In genomic region chr18:63963610-63964256, GRCh38 we compare ENCODE assay signal across 9 cellular contexts. TPM values are rescaled to one million over a fixed set of nuclear protein-coding genes. Genes with fewer than 3 reads are reported as not detected.
DNase-seq lines count a peak whose midpoint lies in the region; ATAC-seq, FAIRE-seq and TF ChIP-seq lines count a peak whose summit lies in the region.
"Had no signal": no experiment of that assay in that cellular context is flagged by ENCODE, and none has a peak within 500 bp of the region (broad histone marks: within the 10 kb centered on the region; RNA-seq: fewer than 3 reads in every experiment).

No MANE protein-coding gene starts in this region.

- H3K4me3 ChIP-seq in SJSA1 = no peak overlapping the region
- H3K4me3 ChIP-seq in bronchial epithelial cell (ENCODE audit: low read depth, low read length) = no peak overlapping the region
- H3K4me3 ChIP-seq in suprapubic skin = no peak overlapping the region

- peak; percentile 82 for TF ChIP-seq CTCF in bronchial epithelial cell (IDR thresholded peaks at IDR 0.05; ENCODE audit: insufficient read depth, low read length, severe bottlenecking)
- peak; percentile 35 to 83 for TF ChIP-seq CTCF in suprapubic skin (IDR thresholded peaks at IDR 0.05)

- H3K36me3 ChIP-seq in SJSA1 = no peaks in the 10 kb centered on the region
- no peaks in the 10 kb centered on the region for H3K36me3 ChIP-seq in bronchial epithelial cell (ENCODE audit: control insufficient read depth, insufficient read depth, low read length)
- no peaks in the 10 kb centered on the region for H3K36me3 ChIP-seq in suprapubic skin

- ATAC-seq in GM21737 (IDR thresholded peaks at IDR 0.05; ENCODE audit: unreplicated experiment) = peak; percentile 65
- ATAC-seq in left lobe of liver = peak; percentile 91

- H3K27me3 ChIP-seq in SJSA1 (replicated peaks) (peaks cover 3% of the 10 kb centered on the region; the same call in 1 of the 2 replicates), bronchial epithelial cell (ENCODE audit: control insufficient read depth, insufficient read depth, low read length) (no peaks in the 10 kb centered on the region), suprapubic skin (no peaks in the 10 kb centered on the region)

- TF ChIP-seq EP300 in suprapubic skin (IDR thresholded peaks at IDR 0.05) = no peak

- 45% methylated on average over 1 of the region's 1 CpG for WGBS in suprapubic skin

- TF ChIP-seq POLR2A in suprapubic skin (IDR thresholded peaks at IDR 0.05) = no peak

- H3K27ac ChIP-seq in SJSA1 (no peak overlapping the region), suprapubic skin (peak overlapping the region; percentile 18)

- peak; percentile 23 for DNase-seq in NCI-H1694 treated with DMSO at 0.1 percent for 48 hours (lab: John Stamatoyannopoulos, UW)
- DNase-seq in NCI-H1694 (lab: John Stamatoyannopoulos, UW) = no peak
- peak; percentile 59 for DNase-seq in LHCN-M2 (ENCODE audit: low read depth)
- DNase-seq in SJSA1 (ENCODE audit: low read depth in 1 of 2, low spot score in 2 of 2) = peak; percentile 53 to 58
- peak; percentile 71 for DNase-seq in bronchial epithelial cell (ENCODE audit: low read depth)
- DNase-seq in left lobe of liver (ENCODE audit: low spot score) = peak; percentile 64
- no peak for DNase-seq in suprapubic skin (ENCODE audit: low spot score in 2 of 2)

- H3K4me1 ChIP-seq in SJSA1 (replicated peaks) = peaks cover 1% of the 10 kb centered on the region
- peaks cover 12% of the 10 kb centered on the region for H3K4me1 ChIP-seq in suprapubic skin

- FAIRE-seq in bronchial epithelial cell (lab: Jason Lieb, UNC) = no peak
- FAIRE-seq: colon had no signal

- H3K9me3 ChIP-seq in SJSA1 (replicated peaks) (no peaks in the 10 kb centered on the region), suprapubic skin (no peaks in the 10 kb centered on the region)

RNA-seq across cellular contexts. Expression of gene SERPINB8, which starts 6.1 kb away (rescaled TPM):
- total RNA-seq in LHCN-M2 (2014; rRNA removed) (17.8 and 21.5 TPM in 2 replicates), bronchial epithelial cell (27.9 and 64.8 TPM in 2 replicates), left lobe of liver (4.0 TPM), suprapubic skin (10 to 100 TPM; 47.3 to 64.2 (median 60.5) TPM)
- 12.6 TPM for polyA plus RNA-seq in LHCN-M2 (2012)
- total RNA-seq in SJSA1 (2014; rRNA removed; shearing (Covaris generic)) = 27.2 and 28.6 TPM in 2 replicates

RNA-seq across cellular contexts. Expression of gene HMSD, which starts 14.6 kb away (rescaled TPM):
- total RNA-seq in LHCN-M2 (2014; rRNA removed) = not detected in 2 replicates
- not detected for polyA plus RNA-seq in LHCN-M2 (2012)
- total RNA-seq in SJSA1 (2014; rRNA removed; shearing (Covaris generic)) = 0.53 and 1.00 TPM in 2 replicates
- 0.13 and 0.26 TPM in 2 replicates for total RNA-seq in bronchial epithelial cell
- 0.23 TPM for total RNA-seq in left lobe of liver
- total RNA-seq in suprapubic skin = not detected

RNA-seq across cellular contexts. Expression of gene SERPINB10, which starts 56.0 kb away (rescaled TPM):
- not detected in 2 replicates for total RNA-seq in LHCN-M2 (2014; rRNA removed)
- not detected for polyA plus RNA-seq in LHCN-M2 (2012)
- total RNA-seq in SJSA1 (2014; rRNA removed; shearing (Covaris generic)) = 1.7 TPM in 1 of 2 replicates, not detected in the other
- total RNA-seq in bronchial epithelial cell = under 0.01 and 0.79 TPM in 2 replicates
- total RNA-seq in left lobe of liver = not detected
- total RNA-seq in suprapubic skin = 1 to 10 TPM in 2 of 4 donors, under 1 TPM in 1, not detected in 1; 0.21 to 1.9 (median 1.0) TPM

Comparison
In these comparisons a context has a peak if more than half of its experiments do, and no peak if none do; other contexts are left out.
1. DNase-seq: peak in NCI-H1694 treated with DMSO at 0.1 percent for 48 hours (single experiment), LHCN-M2 (single experiment), SJSA1 (2 of 2), bronchial epithelial cell (single experiment) and left lobe of liver (single experiment); none in NCI-H1694 (single experiment) and suprapubic skin (0 of 2).